10 cellular contexts compared by ENCODE assay signal in genomic region chr9:5436441-5436840, GRCh38.
DNase-seq lines count a peak whose midpoint lies in the region; ATAC-seq and TF ChIP-seq lines count a peak whose summit lies in the region.
"Had no signal": no experiment of that assay in that cellular context is flagged by ENCODE, and none has a peak within 500 bp of the region (broad histone marks: within the 10 kb centered on the region; RNA-seq: fewer than 3 reads in every experiment).

No MANE protein-coding gene starts in this region.

- H3K36me3 ChIP-seq in DOHH2 (ENCODE audit: control insufficient read depth, low read length) = peaks cover 3% of the 10 kb centered on the region; the same call in 1 of the 2 replicates
- no peaks in the 10 kb centered on the region for H3K36me3 ChIP-seq in MM.1S (replicated peaks; ENCODE audit: insufficient read depth, low read length)

- peaks cover 51% of the 10 kb centered on the region for H3K36me3 Mint-ChIP-seq in nephron progenitor cell (ENCODE audit: low read depth)

- no peak overlapping the region for H3K9ac ChIP-seq in MM.1S (ENCODE audit: low read length)

- H2AFZ ChIP-seq in MM.1S (ENCODE audit: low read length) = no peak overlapping the region

- no peaks in the 10 kb centered on the region for H3F3A ChIP-seq in DOHH2 (ENCODE audit: control insufficient read depth, insufficient read depth)
- H3F3A ChIP-seq in MM.1S (ENCODE audit: insufficient read depth, low read length) = peaks cover 22% of the 10 kb centered on the region

- H3K79me2 ChIP-seq in DOHH2 (ENCODE audit: control insufficient read depth, low read length) = no peaks in the 10 kb centered on the region
- peaks cover 4% of the 10 kb centered on the region; the same call in 1 of the 2 replicates for H3K79me2 ChIP-seq in MM.1S (ENCODE audit: low read length)

- H3K4me3 Mint-ChIP-seq in nephron progenitor cell = peak overlapping the region; percentile 95

- H3K27ac ChIP-seq in DOHH2 (ENCODE audit: low read depth, low read length) (no peak overlapping the region), MM.1S (ENCODE audit: low read length) (no peak overlapping the region), coronary artery (peak overlapping the region in 1 of 2 donors; percentile 97)

- H3K9me3 Mint-ChIP-seq in nephron progenitor cell = peaks cover 40% of the 10 kb centered on the region

- H4K20me1 ChIP-seq in DOHH2 (ENCODE audit: control insufficient read depth, insufficient read depth, low read depth, low read length) (no peaks in the 10 kb centered on the region), MM.1S (ENCODE audit: insufficient read depth, low read length) (no peaks in the 10 kb centered on the region)

- no peak overlapping the region for H3K27ac Mint-ChIP-seq in nephron progenitor cell

- DNase-seq in MM.1S (no peak), coronary artery (ENCODE audit: low spot score) (no peak), nephron progenitor cell (no peak), T1000 (lab: John Stamatoyannopoulos, UW) (no peak)
- DNase-seq in stimulated activated CD4-positive, alpha-beta T cell treated with anti-CD3 and anti-CD28 coated beads, Interleukin-15, amount 100 ng/mL, for 24 hours = no peak
- DNase-seq: head of caudate nucleus, KG1 had no signal

- peak overlapping the region; percentile 94; the same call in 1 of the 2 replicates for H3K4me2 ChIP-seq in DOHH2 (ENCODE audit: low read length)
- H3K4me2 ChIP-seq in MM.1S (ENCODE audit: low read depth, low read length) = peak overlapping the region; percentile 80; the same call in 1 of the 2 replicates

- peaks cover 24% of the 10 kb centered on the region for H3K4me1 ChIP-seq in DOHH2 (ENCODE audit: control insufficient read depth, low read length)
- H3K4me1 ChIP-seq in MM.1S (ENCODE audit: low read length) = peaks cover 7% of the 10 kb centered on the region; the same call in 1 of the 2 replicates

- H3K27me3 ChIP-seq in DOHH2 (ENCODE audit: control insufficient read depth, low read length) (peaks cover 17% of the 10 kb centered on the region), MM.1S (replicated peaks; ENCODE audit: insufficient read depth, low read length) (no peaks in the 10 kb centered on the region)

- no peaks in the 10 kb centered on the region for H3K9me3 ChIP-seq in DOHH2 (ENCODE audit: control insufficient read depth, insufficient read depth, low read length)
- no peaks in the 10 kb centered on the region for H3K9me3 ChIP-seq in MM.1S (replicated peaks; ENCODE audit: insufficient read depth, low read length)

- TF ChIP-seq CTCF in DOHH2 (IDR thresholded peaks at IDR 0.05; ENCODE audit: low read depth, low read length, poor library complexity, severe bottlenecking) (no peak), MM.1S (IDR thresholded peaks at IDR 0.05; ENCODE audit: low read length) (no peak), coronary artery (IDR thresholded peaks at IDR 0.05) (no peak), nephron progenitor cell (IDR thresholded peaks at IDR 0.05) (no peak)

- H3K4me3 ChIP-seq in DOHH2 (ENCODE audit: low read length) (peak overlapping the region; percentile 92; the same call in 1 of the 2 replicates), MM.1S (ENCODE audit: low read length) (peak overlapping the region; percentile 62; the same call in 1 of the 2 replicates), coronary artery (peak overlapping the region; percentile 85)

- no peaks in the 10 kb centered on the region for H3K9me2 ChIP-seq in DOHH2 (replicated peaks; ENCODE audit: control insufficient read depth, low read length)
- H3K9me2 ChIP-seq in MM.1S (replicated peaks; ENCODE audit: insufficient read depth, low read length) = no peaks in the 10 kb centered on the region

- peaks cover 12% of the 10 kb centered on the region for H3K27me3 Mint-ChIP-seq in nephron progenitor cell (ENCODE audit: low read depth, poor library complexity)

- ATAC-seq in HG03135 (IDR thresholded peaks at IDR 0.05; ENCODE audit: unreplicated experiment) = no peak
- no peak for ATAC-seq in GM18858 (IDR thresholded peaks at IDR 0.05; ENCODE audit: unreplicated experiment)

- peaks cover 28% of the 10 kb centered on the region for H3K4me1 Mint-ChIP-seq in nephron progenitor cell
